In genomic region chr16:58110590-58111330, GRCh38 we compare ENCODE assay signal across 13 cellular contexts. TPM values are rescaled to one million over a fixed set of nuclear protein-coding genes. Genes with fewer than 3 reads are reported as not detected.
DNase-seq lines count a peak whose midpoint lies in the region; ATAC-seq, FAIRE-seq and TF ChIP-seq lines count a peak whose summit lies in the region.
"Had no signal": no experiment of that assay in that cellular context is flagged by ENCODE, and none has a peak within 500 bp of the region (broad histone marks: within the 10 kb centered on the region; RNA-seq: fewer than 3 reads in every experiment).

No MANE protein-coding gene starts in this region.

- H3K4me3 ChIP-seq in AG10803 (ENCODE audit: low read length), result no peak overlapping the region
- H3K4me3 ChIP-seq in HEK293 (ENCODE audit: low read depth, low read length), result no peak overlapping the region
- no peak overlapping the region for H3K4me3 ChIP-seq in HepG2 (replicated peaks in 1 of 3; ENCODE audit: insufficient read depth in 1 of 3, low read depth in 2 of 3, low read length in 3 of 3)

- DNase-seq in AG10803 (ENCODE audit: low read depth) (peak; percentile 53), WTC11 (ENCODE audit: low spot score) (no peak), HepG2 (ENCODE audit: low spot score) (no peak), COLO829 (ENCODE audit: low spot score) (no peak), RWPE1 (ENCODE audit: low spot score) (no peak), RKO (ENCODE audit: low spot score) (no peak), RPMI8226 (no peak)
- DNase-seq: activated T-cell treated with anti-CD3 and anti-CD28 coated beads, Interleukin-2, amount 50 U/mL, for 48 hours; MM.1S; NCI-H2171 treated with DMSO at 0.1 percent for 48 hours had no signal

- in situ Hi-C loops in HepG2 (cut with HindIII; ENCODE audit: extremely low pct_ligation_motif_present, low pct_unique_long_range_greater_than_20kb), result no loop called here

- no peak for TF ChIP-seq CTCF in AG10803 (conservative IDR thresholded peaks at IDR 0.05; ENCODE audit: low read length)
- no peak for TF ChIP-seq CTCF in HEK293 (tag by site-specific recombination; IDR thresholded peaks at IDR 0.05)
- TF ChIP-seq CTCF in WTC11 (IDR thresholded peaks at IDR 0.05), result no peak
- TF ChIP-seq CTCF in HepG2 (CRISPR knock-in tag; IDR thresholded peaks at IDR 0.05), result no peak
- TF ChIP-seq CTCF in RWPE1 (conservative IDR thresholded peaks at IDR 0.05; ENCODE audit: low read depth), result no peak

- no peak overlapping the region for H3K9ac ChIP-seq in HepG2 (ENCODE audit: insufficient read depth, low read depth, low read length)

- H3K79me2 ChIP-seq in HepG2 (ENCODE audit: insufficient read depth, low read length), result no peaks in the 10 kb centered on the region

- no peaks in the 10 kb centered on the region for H3K27me3 ChIP-seq in HepG2 (ENCODE audit: control insufficient read depth in 1 of 2, insufficient read depth in 2 of 2, low read length in 2 of 2)

- peaks cover 3% of the 10 kb centered on the region; the same call in 1 of the 2 replicates for H3K9me3 Mint-ChIP-seq in WTC11

- no peaks in the 10 kb centered on the region for H4K20me1 ChIP-seq in HepG2 (ENCODE audit: insufficient read depth, low read length)

- POLR2A ChIA-PET in HEK293 (lab: Yijun Ruan, JAX), result interaction anchor here (1.2 to 1.4 kb wide), 2 partner anchors 11 to 19 kb away, joined by 3 to 4 read pairs; partner anchors contain the start of gene CFAP20
- POLR2A ChIA-PET in WTC11 (lab: Charles Lee), result no interaction called here
- POLR2A ChIA-PET in HepG2 (lab: Yijun Ruan, JAX), result no interaction called here
- POLR2A ChIA-PET in RWPE1 (lab: Yijun Ruan, JAX; ENCODE audit: low non-redundant PET), result no interaction called here

- ATAC-seq in WTC11, result peak; percentile 63
- peak; percentile 34 for ATAC-seq in HepG2
- ATAC-seq: activated CD4-positive, CD25-positive, alpha-beta regulatory T cell treated with anti-CD3 and anti-CD28 coated beads, Interleukin-2, amount 50 U/mL, for 24 hours had no signal

- intact Hi-C loops in HepG2 (cut with micrococcal nuclease; ENCODE audit: unreplicated experiment), result no loop called here

- WGBS in HepG2 (ENCODE audit: low lambda C conversion rate), result 64% methylated on average over 12 of the region's 12 CpGs

- H2AFZ ChIP-seq in HepG2 (ENCODE audit: low read length), result no peak overlapping the region

- no peak overlapping the region for H3K27ac ChIP-seq in HEK293 (ENCODE audit: extremely low read depth, low read depth, low read length)
- no peak overlapping the region for H3K27ac ChIP-seq in HepG2 (ENCODE audit: extremely low read length, insufficient read depth, low read length)
- no peak overlapping the region for H3K27ac ChIP-seq in RWPE1

- no peak overlapping the region for H3K4me3 Mint-ChIP-seq in WTC11
- H3K4me3 Mint-ChIP-seq: CD14-positive monocyte had no signal

- no TSS peak for BruUV-seq in HepG2 (replicated peaks; lab: Mats Ljungman, UMichigan)

- H3K36me3 ChIP-seq in HEK293 (ENCODE audit: control insufficient read depth in 2 of 2, insufficient read depth in 1 of 2, low read length in 2 of 2) (peaks cover 6 to 31% of the 10 kb centered on the region in 2 experiments; a peak in 2 of 3 replicates), HepG2 (replicated peaks in 1 of 2; ENCODE audit: control insufficient read depth in 1 of 2, insufficient read depth in 2 of 2, low read length in 2 of 2) (peaks cover 10 to 25% of the 10 kb centered on the region in 2 experiments)

- no peak overlapping the region for H3K4me2 ChIP-seq in HepG2 (ENCODE audit: low read depth, low read length)

- H3K4me1 ChIP-seq in HEK293 (ENCODE audit: control insufficient read depth, insufficient read depth, low read length) (peaks cover 4% of the 10 kb centered on the region; the same call in 1 of the 2 replicates), HepG2 (ENCODE audit: insufficient read depth, low read length) (no peaks in the 10 kb centered on the region)

- no peak for TF ChIP-seq RAD21 in HepG2 (CRISPR knock-in tag; IDR thresholded peaks at IDR 0.05)

- FAIRE-seq in HepG2 (lab: Jason Lieb, UNC), result no peak

- TF ChIP-seq EP300 in HepG2 (IDR thresholded peaks at IDR 0.05; ENCODE audit: low read depth in 2 of 2, low read length in 2 of 2), result no peak
- no peak for TF ChIP-seq EP300 in HepG2 (CRISPR knock-in tag; IDR thresholded peaks at IDR 0.05; ENCODE audit: borderline replicate concordance)

- no peaks in the 10 kb centered on the region for H3K9me3 ChIP-seq in HEK293 (ENCODE audit: control insufficient read depth, insufficient read depth, low read depth, low read length)
- no peaks in the 10 kb centered on the region for H3K9me3 ChIP-seq in HepG2 (ENCODE audit: low read length)

- no peaks in the 10 kb centered on the region for H3K27me3 Mint-ChIP-seq in WTC11 (ENCODE audit: low read depth)

- TF ChIP-seq POLR2A in HepG2 (IDR thresholded peaks at IDR 0.05; ENCODE audit: insufficient read depth in 1 of 2, low read depth in 2 of 2, low read length in 2 of 2), result no peak

- peak overlapping the region; percentile 58; the same call in 1 of the 2 replicates for H3K27ac Mint-ChIP-seq in WTC11

- CTCF ChIA-PET in HEK293 (lab: Yijun Ruan, JAX), result interaction anchor here (0.7 to 4.4 kb wide), 3 partner anchors 11 to 179 kb away, joined by 3 to 28 read pairs (median 15); no protein-coding TSS in a partner anchor
- CTCF ChIA-PET in WTC11 (lab: Charles Lee), result interaction anchor here (0.7 to 5.6 kb wide), 5 partner anchors 9 to 78 kb away, joined by 5 to 92 read pairs (median 7); partner anchors contain the start of gene CFAP20
- CTCF ChIA-PET in HepG2 (lab: Yijun Ruan, JAX; ENCODE audit: low intra/inter-chr PET ratio, low total read pairs), result no interaction called here
- CTCF ChIA-PET in RWPE1 (lab: Yijun Ruan, JAX), result no interaction called here

- H3K36me3 Mint-ChIP-seq in WTC11, result peaks cover 33% of the 10 kb centered on the region

- H3K4me1 Mint-ChIP-seq in WTC11, result peaks cover 38% of the 10 kb centered on the region

TF ChIP-seq in HEK293, 187 proteins besides CTCF, POLR2A, EP300 and RAD21 (continues in another document):
- TF ChIP-seq ZNF660 (tag by site-specific recombination; IDR thresholded peaks at IDR 0.05) (peak; percentile 82), ZBTB20 (tag by site-specific recombination; IDR thresholded peaks at IDR 0.05) (peak; percentile 75), ZNF366 (tag by site-specific recombination; conservative IDR thresholded peaks at IDR 0.05) (0 out of 2 replicates have a peak, but pooled peaks have one; percentile 13)

TF ChIP-seq in WTC11, 78 proteins besides CTCF, POLR2A, EP300 and RAD21:
- no peak for TF ChIP-seq ZNF263 (CRISPR knock-in tag; IDR thresholded peaks at IDR 0.05; ENCODE audit: low read depth)

TF ChIP-seq in HepG2, 621 proteins besides CTCF, POLR2A, EP300 and RAD21 (continues in another document):
- no peak for TF ChIP-seq ZNF777 (CRISPR knock-in tag; IDR thresholded peaks at IDR 0.05)
- TF ChIP-seq TAF15 (IDR thresholded peaks at IDR 0.05; ENCODE audit: low read depth, low read length, poor library complexity, severe bottlenecking), result no peak
- TF ChIP-seq NFRKB (IDR thresholded peaks at IDR 0.05), result no peak
- TF ChIP-seq, protein P1, sequence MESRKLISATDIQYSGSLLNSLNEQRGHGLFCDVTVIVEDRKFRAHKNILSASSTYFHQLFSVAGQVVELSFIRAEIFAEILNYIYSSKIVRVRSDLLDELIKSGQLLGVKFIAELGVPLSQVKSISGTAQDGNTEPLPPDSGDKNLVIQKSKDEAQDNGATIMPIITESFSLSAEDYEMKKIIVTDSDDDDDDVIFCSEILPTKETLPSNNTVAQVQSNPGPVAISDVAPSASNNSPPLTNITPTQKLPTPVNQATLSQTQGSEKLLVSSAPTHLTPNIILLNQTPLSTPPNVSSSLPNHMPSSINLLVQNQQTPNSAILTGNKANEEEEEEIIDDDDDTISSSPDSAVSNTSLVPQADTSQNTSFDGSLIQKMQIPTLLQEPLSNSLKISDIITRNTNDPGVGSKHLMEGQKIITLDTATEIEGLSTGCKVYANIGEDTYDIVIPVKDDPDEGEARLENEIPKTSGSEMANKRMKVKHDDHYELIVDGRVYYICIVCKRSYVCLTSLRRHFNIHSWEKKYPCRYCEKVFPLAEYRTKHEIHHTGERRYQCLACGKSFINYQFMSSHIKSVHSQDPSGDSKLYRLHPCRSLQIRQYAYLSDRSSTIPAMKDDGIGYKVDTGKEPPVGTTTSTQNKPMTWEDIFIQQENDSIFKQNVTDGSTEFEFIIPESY (CRISPR knock-in tag; IDR thresholded peaks at IDR 0.05), result no peak
- TF ChIP-seq, protein P2, sequence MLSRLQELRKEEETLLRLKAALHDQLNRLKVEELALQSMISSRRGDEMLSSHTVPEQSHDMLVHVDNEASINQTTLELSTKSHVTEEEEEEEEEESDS (CRISPR knock-in tag; IDR thresholded peaks at IDR 0.05; ENCODE audit: borderline replicate concordance), result no peak
- no peak for TF ChIP-seq KDM4B (CRISPR knock-in tag; IDR thresholded peaks at IDR 0.05)
- no peak for TF ChIP-seq ZNF713 (CRISPR knock-in tag; IDR thresholded peaks at IDR 0.05)

RNA-seq across cellular contexts. Expression of gene CFAP20, which starts 18.4 kb away (rescaled TPM):
- 41.9 to 46.9 TPM (median 42.4 TPM) in 3 replicates for total RNA-seq in WTC11 (2021)
- total RNA-seq in HepG2 (2016; rRNA removed; fragmentation: Illumina TruSeq; extraction: Trizol), result 87.4 and 103 TPM in 2 replicates
- 20.4 and 23.7 TPM in 2 replicates for total RNA-seq in HepG2 (2016; cell fraction: cytosol; rRNA removed; fragmentation: Illumina TruSeq; extraction: Trizol; ENCODE audit: low read depth)
- total RNA-seq in HepG2 (2016; cell fraction: insoluble cytoplasmic fraction; rRNA removed; fragmentation: Illumina TruSeq; extraction: Trizol), result 90.5 and 106 TPM in 2 replicates
- 20.9 and 22.6 TPM in 2 replicates for total RNA-seq in HepG2 (2016; cell fraction: membrane; rRNA removed; fragmentation: Illumina TruSeq; extraction: Trizol)
- 54.6 and 63.8 TPM in 2 replicates for total RNA-seq in HepG2 (2016; cell fraction: nucleus; rRNA removed; fragmentation: Illumina TruSeq; extraction: Trizol)
- 62.3 and 73.1 TPM in 2 replicates for polyA plus RNA-seq in HepG2 (2011; rRNA removed)
- polyA plus RNA-seq in HepG2 (2011; cell fraction: cytosol; rRNA removed), result 55.6 and 61.8 TPM in 2 replicates
- 43.8 and 64.6 TPM in 2 replicates for polyA plus RNA-seq in HepG2 (2011; cell fraction: nucleus; rRNA removed)
- 38.8 and 48.5 TPM in 2 replicates for polyA plus RNA-seq in HepG2 (2012)
- polyA plus RNA-seq in HepG2 (2016; cell fraction: cytosol; fragmentation: Illumina TruSeq; extraction: Trizol; ENCODE audit: low read depth), result 8.6 and 8.9 TPM in 2 replicates
- 99.6 and 104 TPM in 2 replicates for polyA plus RNA-seq in HepG2 (2016; cell fraction: insoluble cytoplasmic fraction; fragmentation: Illumina TruSeq; extraction: Trizol; ENCODE audit: low read depth)
- polyA plus RNA-seq in HepG2 (2016; cell fraction: membrane; fragmentation: Illumina TruSeq; extraction: Trizol; ENCODE audit: low read depth), result 10.4 and 12.5 TPM in 2 replicates
- 91.7 and 107 TPM in 2 replicates for polyA plus RNA-seq in HepG2 (2016; cell fraction: nucleus; fragmentation: Illumina TruSeq; extraction: Trizol; ENCODE audit: insufficient read depth, low read depth)
- 62.6 and 62.7 TPM in 2 replicates for polyA minus RNA-seq in HepG2 (2011; rRNA and poly(A)+ RNA removed; ENCODE audit: low replicate concordance)
- polyA minus RNA-seq in HepG2 (2011; cell fraction: cytosol; rRNA and poly(A)+ RNA removed), result 32.8 and 51.6 TPM in 2 replicates
- polyA minus RNA-seq in HepG2 (2011; cell fraction: nucleus; rRNA and poly(A)+ RNA removed), result 30.4 and 37.3 TPM in 2 replicates

Comparison
In these comparisons a context has a peak if more than half of its experiments do, and no peak if none do; other contexts are left out.
1. CTCF ChIA-PET loops: an anchor here in HEK293 (0.7 to 4.4 kb wide) and WTC11 (0.7 to 5.6 kb wide); none called in HepG2 and RWPE1.